1 cellular context compared by ENCODE assay signal in the genomic region with DNA sequence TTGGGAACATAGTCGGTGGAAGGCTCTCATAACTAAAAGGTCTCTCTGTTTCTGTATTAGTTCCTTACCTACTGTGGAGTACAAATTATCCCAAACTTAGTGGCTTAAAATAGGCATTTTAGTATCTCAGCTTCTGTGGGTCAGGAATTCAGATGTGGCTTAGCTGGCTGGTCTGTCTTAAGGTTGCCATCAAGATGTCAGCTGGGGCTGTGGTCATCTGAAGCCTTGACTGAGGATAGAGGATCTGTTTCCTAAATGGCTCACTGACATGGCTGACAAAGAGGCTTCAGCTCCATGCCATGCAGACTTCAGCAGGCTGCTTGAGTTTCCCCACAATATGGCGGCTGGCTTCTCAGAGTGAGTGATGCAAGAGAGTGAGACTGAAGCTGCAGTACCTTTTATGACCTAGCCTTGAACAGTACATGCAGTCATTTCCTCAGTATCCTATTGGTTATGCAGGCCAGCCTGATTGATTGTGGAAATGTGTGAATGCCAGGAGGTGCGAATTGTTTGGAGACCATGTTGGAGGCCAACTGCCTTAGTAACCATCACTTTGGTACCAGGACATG.
TF ChIP-seq lines count a peak whose summit lies in the region.

No MANE protein-coding gene starts in this region.

TF ChIP-seq in HepG2, 621 proteins besides CTCF, POLR2A, EP300 and RAD21 (continued from another document):
- TF ChIP-seq SAP130 (CRISPR knock-in tag; IDR thresholded peaks at IDR 0.05; ENCODE audit: low read depth), result no peak
- TF ChIP-seq, protein P1, sequence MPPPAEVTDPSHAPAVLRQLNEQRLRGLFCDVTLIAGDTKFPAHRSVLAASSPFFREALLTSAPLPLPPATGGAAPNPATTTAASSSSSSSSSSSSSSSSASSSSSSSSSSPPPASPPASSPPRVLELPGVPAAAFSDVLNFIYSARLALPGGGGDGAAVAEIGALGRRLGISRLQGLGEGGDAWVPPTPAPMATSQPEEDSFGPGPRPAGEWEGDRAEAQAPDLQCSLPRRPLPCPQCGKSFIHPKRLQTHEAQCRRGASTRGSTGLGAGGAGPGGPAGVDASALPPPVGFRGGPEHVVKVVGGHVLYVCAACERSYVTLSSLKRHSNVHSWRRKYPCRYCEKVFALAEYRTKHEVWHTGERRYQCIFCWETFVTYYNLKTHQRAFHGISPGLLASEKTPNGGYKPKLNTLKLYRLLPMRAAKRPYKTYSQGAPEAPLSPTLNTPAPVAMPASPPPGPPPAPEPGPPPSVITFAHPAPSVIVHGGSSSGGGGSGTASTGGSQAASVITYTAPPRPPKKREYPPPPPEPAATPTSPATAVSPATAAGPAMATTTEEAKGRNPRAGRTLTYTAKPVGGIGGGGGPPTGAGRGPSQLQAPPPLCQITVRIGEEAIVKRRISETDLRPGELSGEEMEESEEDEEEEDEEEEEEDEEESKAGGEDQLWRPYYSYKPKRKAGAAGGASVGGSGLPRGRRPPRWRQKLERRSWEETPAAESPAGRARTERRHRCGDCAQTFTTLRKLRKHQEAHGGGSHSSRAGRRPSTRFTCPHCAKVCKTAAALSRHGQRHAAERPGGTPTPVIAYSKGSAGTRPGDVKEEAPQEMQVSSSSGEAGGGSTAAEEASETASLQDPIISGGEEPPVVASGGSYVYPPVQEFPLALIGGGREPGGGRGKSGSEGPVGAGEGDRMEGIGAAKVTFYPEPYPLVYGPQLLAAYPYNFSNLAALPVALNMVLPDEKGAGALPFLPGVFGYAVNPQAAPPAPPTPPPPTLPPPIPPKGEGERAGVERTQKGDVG (CRISPR knock-in tag; IDR thresholded peaks at IDR 0.05; ENCODE audit: borderline replicate concordance), result no peak
- TF ChIP-seq ZKSCAN1 (IDR thresholded peaks at IDR 0.05; ENCODE audit: low read length), result no peak
- TF ChIP-seq, protein P2, sequence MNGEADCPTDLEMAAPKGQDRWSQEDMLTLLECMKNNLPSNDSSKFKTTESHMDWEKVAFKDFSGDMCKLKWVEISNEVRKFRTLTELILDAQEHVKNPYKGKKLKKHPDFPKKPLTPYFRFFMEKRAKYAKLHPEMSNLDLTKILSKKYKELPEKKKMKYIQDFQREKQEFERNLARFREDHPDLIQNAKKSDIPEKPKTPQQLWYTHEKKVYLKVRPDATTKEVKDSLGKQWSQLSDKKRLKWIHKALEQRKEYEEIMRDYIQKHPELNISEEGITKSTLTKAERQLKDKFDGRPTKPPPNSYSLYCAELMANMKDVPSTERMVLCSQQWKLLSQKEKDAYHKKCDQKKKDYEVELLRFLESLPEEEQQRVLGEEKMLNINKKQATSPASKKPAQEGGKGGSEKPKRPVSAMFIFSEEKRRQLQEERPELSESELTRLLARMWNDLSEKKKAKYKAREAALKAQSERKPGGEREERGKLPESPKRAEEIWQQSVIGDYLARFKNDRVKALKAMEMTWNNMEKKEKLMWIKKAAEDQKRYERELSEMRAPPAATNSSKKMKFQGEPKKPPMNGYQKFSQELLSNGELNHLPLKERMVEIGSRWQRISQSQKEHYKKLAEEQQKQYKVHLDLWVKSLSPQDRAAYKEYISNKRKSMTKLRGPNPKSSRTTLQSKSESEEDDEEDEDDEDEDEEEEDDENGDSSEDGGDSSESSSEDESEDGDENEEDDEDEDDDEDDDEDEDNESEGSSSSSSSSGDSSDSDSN (CRISPR knock-in tag; IDR thresholded peaks at IDR 0.05), result no peak
- no peak for TF ChIP-seq ZSCAN21 (CRISPR knock-in tag; IDR thresholded peaks at IDR 0.05; ENCODE audit: borderline replicate concordance)
- TF ChIP-seq, protein P3, sequence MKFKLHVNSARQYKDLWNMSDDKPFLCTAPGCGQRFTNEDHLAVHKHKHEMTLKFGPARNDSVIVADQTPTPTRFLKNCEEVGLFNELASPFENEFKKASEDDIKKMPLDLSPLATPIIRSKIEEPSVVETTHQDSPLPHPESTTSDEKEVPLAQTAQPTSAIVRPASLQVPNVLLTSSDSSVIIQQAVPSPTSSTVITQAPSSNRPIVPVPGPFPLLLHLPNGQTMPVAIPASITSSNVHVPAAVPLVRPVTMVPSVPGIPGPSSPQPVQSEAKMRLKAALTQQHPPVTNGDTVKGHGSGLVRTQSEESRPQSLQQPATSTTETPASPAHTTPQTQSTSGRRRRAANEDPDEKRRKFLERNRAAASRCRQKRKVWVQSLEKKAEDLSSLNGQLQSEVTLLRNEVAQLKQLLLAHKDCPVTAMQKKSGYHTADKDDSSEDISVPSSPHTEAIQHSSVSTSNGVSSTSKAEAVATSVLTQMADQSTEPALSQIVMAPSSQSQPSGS (CRISPR knock-in tag; IDR thresholded peaks at IDR 0.05), result 0 out of 2 replicates have a peak, but pooled peaks have one; percentile 27
- TF ChIP-seq ZNF350 (CRISPR knock-in tag; IDR thresholded peaks at IDR 0.05; ENCODE audit: borderline replicate concordance, low read depth), result peak; percentile 96
- peak; percentile 30; the same call in 1 of the 2 replicates for TF ChIP-seq ZNF644 (CRISPR knock-in tag; IDR thresholded peaks at IDR 0.05; ENCODE audit: low read depth)
- TF ChIP-seq ATF7 (IDR thresholded peaks at IDR 0.05), result peak; percentile 38; the same call in 1 of the 2 replicates
- TF ChIP-seq ATF7 (CRISPR knock-in tag; IDR thresholded peaks at IDR 0.05), result no peak
- TF ChIP-seq ASH2L (IDR thresholded peaks at IDR 0.05; ENCODE audit: insufficient read length, low read depth, low read length), result no peak
- TF ChIP-seq KAT8 (CRISPR knock-in tag; IDR thresholded peaks at IDR 0.05), result no peak
- peak; percentile 57; the same call in 1 of the 2 replicates for TF ChIP-seq CEBPB (IDR thresholded peaks at IDR 0.05; ENCODE audit: borderline replicate concordance, low read depth, low read length)
- 0 out of 2 replicates have a peak, but pooled peaks have one; percentile 22 for TF ChIP-seq SETDB1 (CRISPR knock-in tag; IDR thresholded peaks at IDR 0.05; ENCODE audit: borderline replicate concordance)
- TF ChIP-seq, protein P4, sequence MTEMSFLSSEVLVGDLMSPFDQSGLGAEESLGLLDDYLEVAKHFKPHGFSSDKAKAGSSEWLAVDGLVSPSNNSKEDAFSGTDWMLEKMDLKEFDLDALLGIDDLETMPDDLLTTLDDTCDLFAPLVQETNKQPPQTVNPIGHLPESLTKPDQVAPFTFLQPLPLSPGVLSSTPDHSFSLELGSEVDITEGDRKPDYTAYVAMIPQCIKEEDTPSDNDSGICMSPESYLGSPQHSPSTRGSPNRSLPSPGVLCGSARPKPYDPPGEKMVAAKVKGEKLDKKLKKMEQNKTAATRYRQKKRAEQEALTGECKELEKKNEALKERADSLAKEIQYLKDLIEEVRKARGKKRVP (CRISPR knock-in tag; IDR thresholded peaks at IDR 0.05), result peak in 1 of 2 experiments; percentile 62; a peak in 1 of 4 replicates
- no peak for TF ChIP-seq KLF6 (CRISPR knock-in tag; IDR thresholded peaks at IDR 0.05)
- no peak for TF ChIP-seq CBX5 (CRISPR knock-in tag; IDR thresholded peaks at IDR 0.05; ENCODE audit: borderline replicate concordance)
- no peak for TF ChIP-seq MTF1 (CRISPR knock-in tag; IDR thresholded peaks at IDR 0.05)
- TF ChIP-seq TBL1XR1 (IDR thresholded peaks at IDR 0.05; ENCODE audit: borderline replicate concordance, low read length, partially characterized antibody), result no peak
- TF ChIP-seq, protein P5, sequence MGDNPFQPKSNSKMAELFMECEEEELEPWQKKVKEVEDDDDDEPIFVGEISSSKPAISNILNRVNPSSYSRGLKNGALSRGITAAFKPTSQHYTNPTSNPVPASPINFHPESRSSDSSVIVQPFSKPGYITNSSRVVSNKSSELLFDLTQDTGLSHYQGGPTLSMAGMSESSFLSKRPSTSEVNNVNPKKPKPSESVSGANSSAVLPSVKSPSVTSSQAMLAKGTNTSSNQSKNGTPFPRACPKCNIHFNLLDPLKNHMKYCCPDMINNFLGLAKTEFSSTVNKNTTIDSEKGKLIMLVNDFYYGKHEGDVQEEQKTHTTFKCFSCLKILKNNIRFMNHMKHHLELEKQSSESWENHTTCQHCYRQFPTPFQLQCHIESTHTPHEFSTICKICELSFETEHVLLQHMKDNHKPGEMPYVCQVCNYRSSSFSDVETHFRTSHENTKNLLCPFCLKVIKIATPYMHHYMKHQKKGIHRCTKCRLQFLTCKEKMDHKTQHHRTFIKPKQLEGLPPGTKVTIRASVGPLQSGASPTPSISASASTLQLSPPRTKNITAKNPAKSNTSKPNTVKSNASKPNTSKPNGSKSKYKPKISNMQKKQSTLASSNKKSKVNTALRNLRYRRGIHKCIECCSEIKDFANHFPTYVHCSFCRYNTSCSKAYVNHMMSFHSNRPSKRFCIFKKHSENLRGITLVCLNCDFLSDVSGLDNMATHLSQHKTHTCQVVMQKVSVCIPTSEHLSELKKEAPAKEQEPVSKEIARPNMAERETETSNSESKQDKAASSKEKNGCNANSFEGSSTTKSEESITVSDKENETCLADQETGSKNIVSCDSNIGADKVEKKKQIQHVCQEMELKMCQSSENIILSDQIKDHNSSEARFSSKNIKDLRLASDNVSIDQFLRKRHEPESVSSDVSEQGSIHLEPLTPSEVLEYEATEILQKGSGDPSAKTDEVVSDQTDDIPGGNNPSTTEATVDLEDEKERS (CRISPR knock-in tag; IDR thresholded peaks at IDR 0.05), result peak; percentile 59; the same call in 1 of the 2 replicates
- no peak for TF ChIP-seq ZNF780A (CRISPR knock-in tag; IDR thresholded peaks at IDR 0.05)
- peak; percentile 58 for TF ChIP-seq CEBPG (CRISPR knock-in tag; IDR thresholded peaks at IDR 0.05)
- TF ChIP-seq NBN (conservative IDR thresholded peaks at IDR 0.05), result no peak
- TF ChIP-seq STAT5B (CRISPR knock-in tag; IDR thresholded peaks at IDR 0.05), result no peak
- no peak for TF ChIP-seq ZNF773 (CRISPR knock-in tag; IDR thresholded peaks at IDR 0.05; ENCODE audit: borderline replicate concordance)
- peak; percentile 74 for TF ChIP-seq YY1 (IDR thresholded peaks at IDR 0.05; ENCODE audit: insufficient read depth, insufficient replicate concordance, low read depth, low read length)
- TF ChIP-seq ZNF570 (CRISPR knock-in tag; IDR thresholded peaks at IDR 0.05; ENCODE audit: borderline replicate concordance), result no peak
- TF ChIP-seq MEIS2 (CRISPR knock-in tag; IDR thresholded peaks at IDR 0.05), result no peak
- no peak for TF ChIP-seq ONECUT2 (CRISPR knock-in tag; IDR thresholded peaks at IDR 0.05)
